1 cellular context compared by ENCODE assay signal in the genomic region with DNA sequence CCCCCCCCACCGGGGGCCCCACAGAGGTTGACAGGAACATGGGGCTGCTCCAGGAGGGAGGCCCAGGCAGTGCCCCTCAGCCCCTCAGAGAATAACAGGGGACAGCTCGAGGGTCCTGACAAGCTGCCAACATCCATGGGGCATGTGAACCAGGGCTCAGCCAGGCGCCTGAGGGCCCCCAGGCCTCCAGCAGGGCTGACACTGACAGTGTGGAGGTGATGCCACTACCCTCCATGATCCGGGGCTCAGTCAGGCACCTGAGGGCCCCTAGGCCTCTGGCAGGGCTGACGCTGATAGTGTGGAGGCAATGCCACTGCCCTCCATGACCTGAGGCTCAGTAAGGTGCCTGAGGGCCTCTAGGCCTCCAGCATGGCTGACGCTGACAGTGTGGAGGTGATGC. TPM values are rescaled to one million over a fixed set of nuclear protein-coding genes. Genes with fewer than 3 reads are reported as not detected.
"Had no signal": no experiment of that assay in that cellular context is flagged by ENCODE, and none has a peak within 500 bp of the region (broad histone marks: within the 10 kb centered on the region; RNA-seq: fewer than 3 reads in every experiment).

No MANE protein-coding gene starts in this region.

RNA-seq across cellular contexts. Expression of a gene that starts 12.8 kb away (rescaled TPM):
- total RNA-seq: ascending aorta had no signal
